In the genomic region with DNA sequence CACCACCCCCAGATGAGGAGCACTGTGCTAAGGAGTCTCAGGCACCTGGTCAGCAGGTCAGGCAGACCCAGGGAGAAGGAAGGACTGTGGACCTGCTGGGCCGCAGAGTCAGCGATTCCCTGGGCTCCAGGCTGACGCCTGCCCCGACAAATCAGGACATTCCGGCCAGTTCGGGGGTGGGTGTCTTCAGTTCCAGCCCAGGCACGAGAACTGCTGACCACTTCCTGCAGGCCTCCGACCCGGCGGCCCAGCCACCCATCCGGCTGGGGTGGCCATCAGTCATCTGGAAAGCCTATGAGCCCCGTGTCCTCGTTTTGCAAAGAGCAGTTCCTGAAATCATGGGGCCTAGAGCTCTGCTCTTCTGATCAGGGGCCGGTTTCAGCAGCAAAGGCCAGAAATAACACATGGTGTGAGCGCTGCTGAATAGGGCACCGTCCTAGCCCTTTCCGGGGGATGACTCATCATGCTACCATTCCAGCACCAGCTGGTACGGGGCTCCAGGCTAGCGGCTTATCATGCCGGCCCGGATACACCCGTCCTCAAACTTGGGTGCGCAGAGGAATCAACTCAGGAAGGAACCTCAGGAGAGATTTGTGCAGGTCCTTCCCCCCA, we compare ENCODE assay signal across 9 cellular contexts. TPM values are rescaled to one million over a fixed set of nuclear protein-coding genes. Genes with fewer than 3 reads are reported as not detected.
A peak's percentile ranks its signal among the peaks of the same experiment; 100 is the strongest.
DNase-seq lines count a peak whose midpoint lies in the region; ATAC-seq lines count a peak whose summit lies in the region.
"Had no signal": no experiment of that assay in that cellular context is flagged by ENCODE, and none has a peak within 500 bp of the region (broad histone marks: within the 10 kb centered on the region; RNA-seq: fewer than 3 reads in every experiment).

No MANE protein-coding gene starts in this region.

- no peaks in the 10 kb centered on the region for H3K9me3 ChIP-seq in duodenal mucosa (ENCODE audit: control insufficient read depth in 1 of 2, low read length in 2 of 2)
- no peaks in the 10 kb centered on the region for H3K9me3 ChIP-seq in mucosa of stomach (ENCODE audit: control insufficient read depth, low read length)
- no peaks in the 10 kb centered on the region for H3K9me3 ChIP-seq in HAP-1

- in situ Hi-C loops in HAP-1 (cut with MboI; ENCODE audit: low sequenced_read_pairs): no loop called here

- peak overlapping the region; percentile 54 for H3K27ac ChIP-seq in duodenal mucosa (ENCODE audit: low read depth, low read length)
- H3K27ac ChIP-seq: SK-N-MC had no signal

- H3K4me1 ChIP-seq in duodenal mucosa (ENCODE audit: control insufficient read depth in 1 of 2, insufficient read depth in 2 of 2, low read length in 2 of 2): peaks cover 0 to 28% of the 10 kb centered on the region in 2 donors
- H3K4me1 ChIP-seq in mucosa of stomach (ENCODE audit: control insufficient read depth, insufficient read depth, low read length): peaks cover 63% of the 10 kb centered on the region
- no peaks in the 10 kb centered on the region for H3K4me1 ChIP-seq in HAP-1

- H3K9ac ChIP-seq in duodenal mucosa (ENCODE audit: low read depth in 1 of 2, low read length in 2 of 2) (no peak overlapping the region), mucosa of stomach (ENCODE audit: low read length) (peak overlapping the region; percentile 28)

- H3K27me3 ChIP-seq in duodenal mucosa (ENCODE audit: control insufficient read depth in 1 of 2, insufficient read depth in 2 of 2, low read length in 2 of 2) (peaks cover 0 to 4% of the 10 kb centered on the region in 2 donors), mucosa of stomach (ENCODE audit: control insufficient read depth, insufficient read depth, low read length) (no peaks in the 10 kb centered on the region), HAP-1 (ENCODE audit: low read depth) (peaks cover 8% of the 10 kb centered on the region)

- peak; percentile 41 for ATAC-seq in GM21423 (IDR thresholded peaks at IDR 0.05; ENCODE audit: unreplicated experiment)
- no peak for ATAC-seq in GM18873 (IDR thresholded peaks at IDR 0.05; ENCODE audit: low FRiP score, unreplicated experiment)

- DNase-seq in NCI-H226: peak; percentile 96
- DNase-seq in HAP-1 (ENCODE audit: low spot score in 2 of 2): no peak
- no peak for DNase-seq in T-helper 2 cell
- DNase-seq in mesenteric fat pad (ENCODE audit: low spot score): no peak

- H3K4me3 ChIP-seq in duodenal mucosa (ENCODE audit: low read depth in 1 of 2, low read length in 2 of 2) (no peak overlapping the region), mucosa of stomach (ENCODE audit: low read length) (no peak overlapping the region), HAP-1 (no peak overlapping the region)
- H3K4me3 ChIP-seq: SK-N-MC had no signal

- H3K36me3 ChIP-seq in duodenal mucosa (ENCODE audit: control insufficient read depth in 1 of 2, insufficient read depth in 2 of 2, low read length in 2 of 2): no peaks in the 10 kb centered on the region
- H3K36me3 ChIP-seq in mucosa of stomach (ENCODE audit: control insufficient read depth, insufficient read depth, low read length): no peaks in the 10 kb centered on the region
- no peaks in the 10 kb centered on the region for H3K36me3 ChIP-seq in HAP-1 (replicated peaks)

RNA-seq across cellular contexts. Expression of gene SH3TC1, which starts 7.8 kb away (rescaled TPM):
- total RNA-seq in mesenteric fat pad: 64.9 TPM

RNA-seq across cellular contexts. Expression of gene ABLIM2, which starts 32.6 kb away (rescaled TPM):
- 34.1 TPM for total RNA-seq in mesenteric fat pad
